Comparison of ENCODE assay signal across 7 cellular contexts in genomic region chrX:63453571-63453970, GRCh38.
"Had no signal": no experiment of that assay in that cellular context is flagged by ENCODE, and none has a peak within 500 bp of the region (broad histone marks: within the 10 kb centered on the region; RNA-seq: fewer than 3 reads in every experiment).

No MANE protein-coding gene starts in this region.

- DNase-seq: H9, HCEC 1CT, KBM-7 had no signal

- FAIRE-seq: H1, H54, HTR-8/SVneo had no signal

- H3K4me3 ChIP-seq: GM23338 had no signal

- H2AFZ ChIP-seq: GM23338 had no signal

- H3K4me2 ChIP-seq: GM23338 had no signal

- ATAC-seq: GM23338 had no signal
